9 cellular contexts compared by ENCODE assay signal in the genomic region with DNA sequence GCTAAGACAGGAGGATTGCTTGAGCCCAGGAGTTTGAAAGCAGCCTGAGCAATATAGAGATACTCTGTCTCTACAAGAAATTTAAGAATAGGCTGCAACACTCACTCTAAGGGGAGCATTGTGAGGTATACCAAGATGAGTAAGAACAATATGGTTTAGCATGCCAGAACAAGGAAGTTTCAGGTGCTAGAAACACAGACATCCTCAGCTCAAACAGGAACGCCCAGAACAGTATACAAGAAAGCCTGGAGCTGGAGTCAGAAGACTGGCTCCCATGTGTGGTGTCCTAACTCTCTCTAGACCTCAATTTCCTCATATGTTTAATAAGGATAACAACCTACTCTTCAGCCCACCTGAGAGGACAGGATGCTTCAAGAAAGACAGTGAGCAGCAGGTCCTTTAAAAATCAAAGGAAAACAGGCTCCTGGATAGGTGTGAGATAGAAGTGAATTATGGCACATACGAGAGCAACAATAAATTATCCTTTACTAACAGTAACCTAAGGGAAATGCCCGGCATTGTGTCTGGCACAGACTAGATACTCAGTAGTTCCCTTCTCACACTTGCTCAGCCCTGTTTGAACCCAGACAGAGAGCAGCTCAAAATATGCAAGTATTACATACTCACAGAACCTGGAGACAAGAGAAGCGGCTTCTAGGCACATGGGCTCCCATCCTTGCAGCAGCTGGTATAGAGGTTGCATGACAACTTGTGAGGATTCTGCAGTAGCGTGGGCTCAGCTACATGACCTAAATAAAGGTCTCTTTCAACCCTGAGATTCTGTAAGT. TPM values are rescaled to one million over a fixed set of nuclear protein-coding genes. Genes with fewer than 3 reads are reported as not detected.
DNase-seq lines count a peak whose midpoint lies in the region; ATAC-seq, FAIRE-seq and TF ChIP-seq lines count a peak whose summit lies in the region.
"Had no signal": no experiment of that assay in that cellular context is flagged by ENCODE, and none has a peak within 500 bp of the region (broad histone marks: within the 10 kb centered on the region; RNA-seq: fewer than 3 reads in every experiment).

No MANE protein-coding gene starts in this region.

- peaks cover 28% of the 10 kb centered on the region for H3K4me1 Mint-ChIP-seq in HFFc6 (ENCODE audit: low read depth)

- H3K4me3 Mint-ChIP-seq in HFFc6 = no peak overlapping the region

- H3K9me3 Mint-ChIP-seq in HFFc6 = no peaks in the 10 kb centered on the region

- DNase-seq in GM10266 (ENCODE audit: extremely low spot score) (peak; percentile 53), bronchial epithelial cell (ENCODE audit: low read depth) (peak; percentile 81), ascending aorta (ENCODE audit: low spot score in 2 of 2) (no peak), HFFc6 (no peak), AG08396 (ENCODE audit: low spot score) (no peak), SIG-M5 treated with dmso at 0.1 percent for 504 hours (lab: John Stamatoyannopoulos, UW; ENCODE audit: unreplicated experiment) (no peak)
- DNase-seq: GDM1 had no signal

- H3K36me3 ChIP-seq in bronchial epithelial cell (ENCODE audit: control insufficient read depth, insufficient read depth, low read length) (no peaks in the 10 kb centered on the region), ascending aorta (no peaks in the 10 kb centered on the region)

- H3K4me1 ChIP-seq in ascending aorta = no peaks in the 10 kb centered on the region

- no peak overlapping the region for H3K27ac ChIP-seq in ascending aorta

- no peaks in the 10 kb centered on the region for H3K9me3 ChIP-seq in ascending aorta

- no peak for FAIRE-seq in bronchial epithelial cell (lab: Jason Lieb, UNC)

- no peaks in the 10 kb centered on the region for H3K27me3 Mint-ChIP-seq in HFFc6 (ENCODE audit: insufficient read depth)

- H3K27me3 ChIP-seq in bronchial epithelial cell (ENCODE audit: control insufficient read depth, insufficient read depth, low read length) (no peaks in the 10 kb centered on the region), ascending aorta (no peaks in the 10 kb centered on the region)

- no peaks in the 10 kb centered on the region for H3K36me3 Mint-ChIP-seq in HFFc6 (ENCODE audit: low read depth)

- ATAC-seq in GM19452 (IDR thresholded peaks at IDR 0.05; ENCODE audit: unreplicated experiment) = peak; percentile 92
- peak; percentile 68 for ATAC-seq in HG03196 (IDR thresholded peaks at IDR 0.05; ENCODE audit: unreplicated experiment)

- H3K4me3 ChIP-seq in bronchial epithelial cell (ENCODE audit: low read depth, low read length) = no peak overlapping the region
- no peak overlapping the region for H3K4me3 ChIP-seq in ascending aorta

- intact Hi-C loops in ascending aorta (cut with DNase I) = no loop called here

- no peak overlapping the region for H3K27ac Mint-ChIP-seq in HFFc6

- no peak for TF ChIP-seq CTCF in GM10266 (IDR thresholded peaks at IDR 0.05; ENCODE audit: control insufficient read depth, insufficient read depth, low read depth, missing control alignments)
- no peak for TF ChIP-seq CTCF in bronchial epithelial cell (IDR thresholded peaks at IDR 0.05; ENCODE audit: insufficient read depth, low read length, severe bottlenecking)
- no peak for TF ChIP-seq CTCF in ascending aorta (IDR thresholded peaks at IDR 0.05)
- TF ChIP-seq CTCF in HFFc6 (IDR thresholded peaks at IDR 0.05) = no peak

RNA-seq across cellular contexts. Expression of a gene that starts 45.4 kb away (rescaled TPM):
- total RNA-seq in bronchial epithelial cell (8.7 and 12.9 TPM in 2 replicates), ascending aorta (41.1 TPM)
- total RNA-seq in HFFc6 (2021; fragmentation: NEBNext Ultra II Directional; extraction: Animal tissue kit (Norgen Biotek cat#: 25700)) = 10 to 100 TPM; 17.8 to 27.5 (median 23.6) TPM

Comparison
In these comparisons a context has a peak if more than half of its experiments do, and no peak if none do; other contexts are left out.
1. DNase-seq: peak in GM10266 (single experiment) and bronchial epithelial cell (single experiment); none in ascending aorta (0 of 2), HFFc6 (single experiment), AG08396 (single experiment) and SIG-M5 treated with dmso at 0.1 percent for 504 hours (single experiment).